In genomic region chr17:83201206-83202001, GRCh38 we compare ENCODE assay signal across 11 cellular contexts.
DNase-seq lines count a peak whose midpoint lies in the region; ATAC-seq and TF ChIP-seq lines count a peak whose summit lies in the region.
"Had no signal": no experiment of that assay in that cellular context is flagged by ENCODE, and none has a peak within 500 bp of the region (broad histone marks: within the 10 kb centered on the region; RNA-seq: fewer than 3 reads in every experiment).

No MANE protein-coding gene starts in this region.

- peaks cover 17 to 40% of the 10 kb centered on the region in 2 donors for H3K4me1 ChIP-seq in ascending aorta
- H3K4me1 ChIP-seq in thoracic aorta (ENCODE audit: control insufficient read depth in 1 of 2, low read depth in 2 of 2): peaks cover 32 to 55% of the 10 kb centered on the region in 2 donors

- no peaks in the 10 kb centered on the region for H3K9me3 Mint-ChIP-seq in memory B cell

- DNase-seq in activated CD4-positive, alpha-beta T cell treated with anti-CD3 and anti-CD28 coated beads for 48 hours: peak; percentile 3
- DNase-seq in activated CD4-positive, alpha-beta T cell treated with anti-CD3 and anti-CD28 coated beads, Interleukin-2, amount 50 U/mL, for 4 hours: no peak
- peak; percentile 7 to 57 for DNase-seq in ascending aorta (ENCODE audit: low spot score in 2 of 2)
- no peak for DNase-seq in memory B cell (ENCODE audit: low spot score in 2 of 2)
- DNase-seq in thoracic aorta (ENCODE audit: low spot score): no peak
- no peak for DNase-seq in SIG-M5 treated with dmso at 0.1 percent for 504 hours (lab: John Stamatoyannopoulos, UW; ENCODE audit: unreplicated experiment)
- DNase-seq in central memory CD4-positive, alpha-beta T cell: no peak
- DNase-seq: activated gamma-delta T cell; NCI-H446; stimulated activated CD4-positive, alpha-beta T cell treated with anti-CD3 and anti-CD28 coated beads, Interleukin-15, amount 100 ng/mL, for 24 hours had no signal

- TF ChIP-seq CTCF in ascending aorta (IDR thresholded peaks at IDR 0.05): no peak
- TF ChIP-seq CTCF in thoracic aorta (IDR thresholded peaks at IDR 0.05): no peak

- intact Hi-C loops in ascending aorta (cut with DNase I): no loop called here

- no peak overlapping the region for H3K4me3 ChIP-seq in ascending aorta
- no peak overlapping the region for H3K4me3 ChIP-seq in thoracic aorta

- H3K36me3 ChIP-seq in ascending aorta (no peaks in the 10 kb centered on the region), thoracic aorta (no peaks in the 10 kb centered on the region)

- peak overlapping the region; percentile 84 to 87 for H3K27ac ChIP-seq in ascending aorta
- H3K27ac ChIP-seq in thoracic aorta: peak overlapping the region; percentile 67 to 90

- ATAC-seq in memory B cell (ENCODE audit: low read depth) (no peak), thoracic aorta (ENCODE audit: insufficient number of reproducible peaks, low FRiP score, low read depth) (no peak), HG02588 (IDR thresholded peaks at IDR 0.05; ENCODE audit: unreplicated experiment) (no peak)

- H3K27me3 ChIP-seq in ascending aorta (no peaks in the 10 kb centered on the region), thoracic aorta (replicated peaks; ENCODE audit: insufficient read depth) (no peaks in the 10 kb centered on the region)

- no peaks in the 10 kb centered on the region for H3K27me3 Mint-ChIP-seq in memory B cell

- H3K27ac Mint-ChIP-seq in memory B cell: peak overlapping the region; percentile 96

- no peaks in the 10 kb centered on the region for H3K36me3 Mint-ChIP-seq in memory B cell

- H3K9me3 ChIP-seq in ascending aorta (no peaks in the 10 kb centered on the region), thoracic aorta (no peaks in the 10 kb centered on the region)

- no peak overlapping the region for H3K4me3 Mint-ChIP-seq in memory B cell

- peaks cover 31% of the 10 kb centered on the region for H3K4me1 Mint-ChIP-seq in memory B cell

Comparison
In these comparisons a context has a peak if more than half of its experiments do, and no peak if none do; other contexts are left out.
1. DNase-seq: peak in activated CD4-positive, alpha-beta T cell treated with anti-CD3 and anti-CD28 coated beads for 48 hours (single experiment) and ascending aorta (2 of 2); none in activated CD4-positive, alpha-beta T cell treated with anti-CD3 and anti-CD28 coated beads, Interleukin-2, amount 50 U/mL, for 4 hours (0 of 2), memory B cell (0 of 2), thoracic aorta (single experiment), SIG-M5 treated with dmso at 0.1 percent for 504 hours (single experiment) and central memory CD4-positive, alpha-beta T cell (single experiment).